ENCODE assay signal across 19 cellular contexts in the genomic region with DNA sequence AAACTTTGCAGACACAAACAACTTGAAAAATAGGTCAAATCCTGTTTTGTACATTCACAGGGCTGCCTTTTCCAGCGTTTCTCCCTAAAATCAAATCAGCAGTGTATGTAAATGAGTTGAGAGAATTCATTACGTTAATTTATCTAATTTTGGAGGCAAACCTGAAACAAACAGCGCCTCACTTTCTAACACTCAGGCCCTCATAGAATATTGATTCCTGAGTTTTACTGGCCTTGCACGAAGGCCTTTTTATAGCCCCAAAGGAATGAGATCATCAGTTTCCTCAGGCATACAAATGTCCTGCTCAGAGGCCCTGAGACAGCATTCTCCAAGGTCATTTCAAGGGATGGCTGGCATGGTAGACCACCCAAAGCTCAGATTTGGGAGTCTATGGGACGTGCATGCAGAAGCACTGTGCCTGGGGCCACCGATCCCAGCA.
DNase-seq lines count a peak whose midpoint lies in the region; ATAC-seq, FAIRE-seq and TF ChIP-seq lines count a peak whose summit lies in the region.
"Had no signal": no experiment of that assay in that cellular context is flagged by ENCODE, and none has a peak within 500 bp of the region (broad histone marks: within the 10 kb centered on the region; RNA-seq: fewer than 3 reads in every experiment).

No MANE protein-coding gene starts in this region.

- H3K9me3 Mint-ChIP-seq in activated naive CD4-positive, alpha-beta T cell treated with anti-CD3 and anti-CD28 coated beads, Interleukin-2, amount 50 U/mL, for 72 hours = peaks cover 12 to 26% of the 10 kb centered on the region in 2 donors

- no peak for FAIRE-seq in urothelium cell line (lab: Jason Lieb, UNC)
- FAIRE-seq: H54 had no signal

- no peak for TF ChIP-seq CTCF in GM13976 (IDR thresholded peaks at IDR 0.05; ENCODE audit: borderline replicate concordance, control extremely low read depth, extremely low read depth, insufficient read depth, missing control alignments)

- H3K27ac ChIP-seq in caudate nucleus (ENCODE audit: low read depth, low read length) = peak overlapping the region; percentile 39
- H3K27ac ChIP-seq: adrenal gland, BLaER1, HL-60, ovary, skin epidermis had no signal

- no peaks in the 10 kb centered on the region for H3K36me3 Mint-ChIP-seq in activated naive CD4-positive, alpha-beta T cell treated with anti-CD3 and anti-CD28 coated beads, Interleukin-2, amount 50 U/mL, for 72 hours

- ATAC-seq in activated naive CD4-positive, alpha-beta T cell treated with anti-CD3 and anti-CD28 coated beads, Interleukin-2, amount 50 U/mL, for 72 hours = peak; percentile 29 to 34
- ATAC-seq in GM18858 (IDR thresholded peaks at IDR 0.05; ENCODE audit: unreplicated experiment) = no peak
- ATAC-seq: left colon had no signal

- H3K27ac Mint-ChIP-seq in activated naive CD4-positive, alpha-beta T cell treated with anti-CD3 and anti-CD28 coated beads, Interleukin-2, amount 50 U/mL, for 72 hours = no peak overlapping the region

- in situ Hi-C loops in GM13976 (cut with MboI; ENCODE audit: low sequenced_read_pairs, unreplicated experiment) = no loop called here

- no peak for DNase-seq in activated naive CD4-positive, alpha-beta T cell treated with anti-CD3 and anti-CD28 coated beads, Interleukin-2, amount 50 U/mL, for 72 hours (ENCODE audit: low spot score in 2 of 2)
- DNase-seq in activated naive CD4-positive, alpha-beta T cell (lab: John Stamatoyannopoulos, UW) = no peak
- no peak for DNase-seq in caudate nucleus (lab: John Stamatoyannopoulos, UW)
- DNase-seq in myocyte (ENCODE audit: low read depth) = peak; percentile 41
- peak; percentile 34 for DNase-seq in urothelium cell line (ENCODE audit: low spot score)
- DNase-seq in GM13976 (ENCODE audit: low spot score) = no peak
- no peak for DNase-seq in SHP77 (lab: John Stamatoyannopoulos, UW)
- DNase-seq: left colon; NCI-H1048; NCI-H2107; NCI-H526; ovary; stimulated activated CD4-positive, alpha-beta T cell treated with anti-CD3 and anti-CD28 coated beads, Interleukin-4, amount 100 ng/mL, for 24 hours had no signal

Comparison
In these comparisons a context has a peak if more than half of its experiments do, and no peak if none do; other contexts are left out.
1. DNase-seq: peak in myocyte (single experiment) and urothelium cell line (single experiment); none in activated naive CD4-positive, alpha-beta T cell treated with anti-CD3 and anti-CD28 coated beads, Interleukin-2, amount 50 U/mL, for 72 hours (0 of 2), activated naive CD4-positive, alpha-beta T cell (0 of 4), caudate nucleus (0 of 61), GM13976 (single experiment) and SHP77 (0 of 2).